ENCODE assay signal across 8 cellular contexts in the genomic region with DNA sequence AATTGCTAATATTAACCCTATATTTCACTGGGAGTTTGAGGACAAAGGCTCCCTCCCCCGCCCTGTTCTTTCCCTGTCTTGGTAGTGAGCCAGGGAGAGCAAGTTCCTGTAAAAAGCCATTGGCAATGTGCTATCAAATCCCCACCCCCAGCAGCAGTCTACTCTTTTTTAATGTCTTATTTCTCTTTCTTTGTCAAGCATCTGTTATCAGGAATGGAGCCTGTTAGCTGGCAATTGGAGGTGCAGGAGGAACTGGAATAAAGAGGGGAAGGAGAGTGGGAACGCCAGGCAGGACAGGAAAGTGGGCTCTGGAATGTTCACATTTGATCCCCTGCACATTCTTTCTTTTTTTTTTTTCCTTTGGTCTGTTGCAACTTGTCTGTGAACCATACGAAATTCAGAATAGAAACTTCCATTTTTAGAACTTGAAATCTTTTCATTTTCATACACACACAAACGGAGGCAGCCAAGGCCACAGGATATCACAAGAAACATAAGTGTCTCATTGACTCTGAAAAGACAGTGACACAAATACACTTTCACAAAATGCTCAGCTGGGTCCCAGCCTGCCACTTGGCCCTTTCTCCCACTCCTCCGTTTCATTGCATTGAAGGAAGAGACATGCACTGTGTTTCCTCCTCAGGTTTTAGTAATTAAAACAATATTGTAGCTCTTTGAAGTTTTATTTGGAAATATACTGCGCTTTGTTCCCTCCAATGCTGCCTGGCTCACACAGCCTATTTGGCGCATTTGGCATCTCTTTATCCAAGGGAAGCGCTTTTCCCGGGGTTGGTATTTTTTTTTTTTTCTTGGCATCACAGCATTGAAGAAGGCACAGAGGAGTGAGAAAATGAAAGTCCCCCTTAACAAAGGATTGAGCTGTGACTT.
DNase-seq lines count a peak whose midpoint lies in the region; ATAC-seq and TF ChIP-seq lines count a peak whose summit lies in the region.

No MANE protein-coding gene starts in this region.

- TF ChIP-seq POLR2A in GM18505 (IDR thresholded peaks at IDR 0.05; ENCODE audit: borderline replicate concordance, extremely low read depth, insufficient read depth, insufficient read length), result no peak

- peaks cover 6% of the 10 kb centered on the region for H3K27me3 Mint-ChIP-seq in nephron (ENCODE audit: low read depth)
- no peaks in the 10 kb centered on the region for H3K27me3 Mint-ChIP-seq in effector memory CD8-positive, alpha-beta T cell

- H3K9ac ChIP-seq in duodenal mucosa (ENCODE audit: low read depth in 1 of 2, low read length in 2 of 2), result peak overlapping the region; percentile 25 to 47

- no peaks in the 10 kb centered on the region for H3K36me3 Mint-ChIP-seq in nephron (ENCODE audit: low read depth)
- H3K36me3 Mint-ChIP-seq in effector memory CD8-positive, alpha-beta T cell (ENCODE audit: insufficient read depth), result no peaks in the 10 kb centered on the region

- H3K27ac Mint-ChIP-seq in nephron, result peak overlapping the region; percentile 93 to 98 (median 97)
- no peak overlapping the region for H3K27ac Mint-ChIP-seq in effector memory CD8-positive, alpha-beta T cell

- H3K4me1 ChIP-seq in duodenal mucosa (ENCODE audit: control insufficient read depth in 1 of 2, insufficient read depth in 2 of 2, low read length in 2 of 2), result peaks cover 40 to 49% of the 10 kb centered on the region in 2 donors

- peak overlapping the region; percentile 19 to 24 for H3K4me3 ChIP-seq in duodenal mucosa (ENCODE audit: low read depth in 1 of 2, low read length in 2 of 2)

- H3K4me3 Mint-ChIP-seq in nephron, result peak overlapping the region; percentile 65 to 78 (median 75)
- H3K4me3 Mint-ChIP-seq in effector memory CD8-positive, alpha-beta T cell, result no peak overlapping the region

- no peaks in the 10 kb centered on the region for H3K27me3 ChIP-seq in duodenal mucosa (ENCODE audit: control insufficient read depth in 1 of 2, insufficient read depth in 2 of 2, low read length in 2 of 2)

- H3K9me3 Mint-ChIP-seq in nephron, result no peaks in the 10 kb centered on the region
- peaks cover 0 to 4% of the 10 kb centered on the region in 2 donors for H3K9me3 Mint-ChIP-seq in effector memory CD8-positive, alpha-beta T cell

- no peak for TF ChIP-seq CTCF in nephron (IDR thresholded peaks at IDR 0.05; ENCODE audit: unreplicated experiment in 3 of 3)

- H3K4me1 Mint-ChIP-seq in nephron, result peaks cover 78% of the 10 kb centered on the region
- peaks cover 0 to 1% of the 10 kb centered on the region in 2 donors for H3K4me1 Mint-ChIP-seq in effector memory CD8-positive, alpha-beta T cell (ENCODE audit: low read depth in 2 of 2)

- no peak overlapping the region for H3K27ac ChIP-seq in duodenal mucosa (ENCODE audit: low read depth, low read length)

- DNase-seq in NCI-H1694 (lab: John Stamatoyannopoulos, UW) (peak; percentile 55), UCSD-AML1 (lab: John Stamatoyannopoulos, UW; ENCODE audit: unreplicated experiment) (no peak)
- DNase-seq in stimulated activated CD4-positive, alpha-beta T cell treated with anti-CD3 and anti-CD28 coated beads, Interleukin-12 subunit alpha, Interleukin-12 subunit beta, amount 100 ng/mL, for 4 hours, result no peak
- DNase-seq in effector memory CD8-positive, alpha-beta T cell, result no peak

- ATAC-seq in GM18505 (IDR thresholded peaks at IDR 0.05; ENCODE audit: unreplicated experiment) (peak; percentile 43), HG02588 (IDR thresholded peaks at IDR 0.05; ENCODE audit: unreplicated experiment) (peak; percentile 54)
- no peak for ATAC-seq in effector memory CD8-positive, alpha-beta T cell (replicated peaks)

- no peaks in the 10 kb centered on the region for H3K9me3 ChIP-seq in duodenal mucosa (ENCODE audit: control insufficient read depth in 1 of 2, low read length in 2 of 2)

- no peaks in the 10 kb centered on the region for H3K36me3 ChIP-seq in duodenal mucosa (ENCODE audit: control insufficient read depth in 1 of 2, insufficient read depth in 2 of 2, low read length in 2 of 2)

Comparison
In these comparisons a context has a peak if more than half of its experiments do, and no peak if none do; other contexts are left out.
1. H3K27ac Mint-ChIP-seq: peak in nephron (3 of 3); none in effector memory CD8-positive, alpha-beta T cell (0 of 2).
2. H3K4me3 Mint-ChIP-seq: peak in nephron (3 of 3); none in effector memory CD8-positive, alpha-beta T cell (0 of 2).